Comparison of ENCODE assay signal across 2 cellular contexts in the genomic region with DNA sequence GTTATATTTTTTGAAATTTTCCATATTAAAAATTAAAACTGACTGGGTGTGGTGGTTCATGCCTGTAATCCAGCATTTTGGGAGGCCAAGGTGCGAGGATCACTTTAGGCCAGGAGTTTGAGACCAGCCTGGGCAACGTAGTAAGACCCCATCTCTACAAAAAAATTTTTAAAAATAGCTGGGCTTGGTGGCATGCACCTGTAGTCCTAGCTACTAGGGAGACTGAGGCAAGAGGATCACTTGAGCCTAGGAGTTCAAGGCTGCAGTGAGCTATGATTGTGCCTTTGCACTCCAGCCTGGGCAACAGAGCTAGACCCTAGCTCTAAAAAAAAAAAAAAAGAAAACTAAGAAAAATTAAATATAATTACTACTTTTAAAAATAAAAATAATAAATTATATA.
A peak's percentile ranks its signal among the peaks of the same experiment; 100 is the strongest.
TF ChIP-seq lines count a peak whose summit lies in the region.

No MANE protein-coding gene starts in this region.

TF ChIP-seq in WTC11, 78 proteins besides CTCF, POLR2A, EP300 and RAD21:
- peak; percentile 84 for TF ChIP-seq ZNF121 (CRISPR knock-in tag; IDR thresholded peaks at IDR 0.05)
- no peak for TF ChIP-seq FOXJ3 (CRISPR knock-in tag; IDR thresholded peaks at IDR 0.05; ENCODE audit: borderline replicate concordance)
TF ChIP-seq in WTC11: peak in this region for 1.

TF ChIP-seq in HepG2, 621 proteins besides CTCF, POLR2A, EP300 and RAD21:
- TF ChIP-seq ZNF121 (CRISPR knock-in tag; IDR thresholded peaks at IDR 0.05) (peak; percentile 43), FOXM1 (CRISPR knock-in tag; IDR thresholded peaks at IDR 0.05) (no peak), ZNF441 (CRISPR knock-in tag; IDR thresholded peaks at IDR 0.05; ENCODE audit: borderline replicate concordance) (no peak)
